ENCODE assay signal across 18 cellular contexts in the genomic region with DNA sequence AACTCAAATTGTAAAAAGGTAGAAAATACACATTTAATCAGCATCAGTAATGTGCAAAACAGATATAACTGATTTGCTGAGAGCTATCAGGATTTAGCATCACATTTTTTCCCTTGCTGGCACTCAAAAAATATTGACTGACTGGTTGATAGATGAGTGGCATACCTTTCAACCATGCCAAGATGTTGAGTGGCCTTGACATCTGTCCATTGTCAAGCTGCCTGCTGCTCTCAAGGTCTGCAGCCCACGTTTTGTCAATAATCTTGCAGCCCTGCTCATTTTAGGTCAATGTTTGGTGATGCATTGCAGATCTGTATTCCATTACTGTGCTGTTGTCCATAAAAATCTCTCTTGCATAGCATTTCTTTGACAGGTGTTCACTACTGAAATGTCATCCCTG.
"Had no signal": no experiment of that assay in that cellular context is flagged by ENCODE, and none has a peak within 500 bp of the region (broad histone marks: within the 10 kb centered on the region; RNA-seq: fewer than 3 reads in every experiment).

No MANE protein-coding gene starts in this region.

- H3K36me3 Mint-ChIP-seq: activated naive CD8-positive, alpha-beta T cell treated with anti-CD3 and anti-CD28 coated beads for 36 hours; natural killer cell treated with Interleukin-12 subunit alpha and Interleukin-12 subunit beta and Interleukin-15 and Interleukin-18, amount 100 ng/mL, for 72 hours; type B pancreatic cell had no signal

- ATAC-seq: esophagus mucosa; left cardiac atrium; natural killer cell treated with Interleukin-12 subunit alpha and Interleukin-12 subunit beta and Interleukin-15 and Interleukin-18, amount 100 ng/mL, for 72 hours; pancreas; psoas muscle had no signal

- H3K9me3 Mint-ChIP-seq: natural killer cell treated with Interleukin-12 subunit alpha and Interleukin-12 subunit beta and Interleukin-15 and Interleukin-18, amount 100 ng/mL, for 72 hours; type B pancreatic cell had no signal

- H3K27ac Mint-ChIP-seq: activated naive CD8-positive, alpha-beta T cell treated with anti-CD3 and anti-CD28 coated beads for 36 hours; natural killer cell treated with Interleukin-12 subunit alpha and Interleukin-12 subunit beta and Interleukin-15 and Interleukin-18, amount 100 ng/mL, for 72 hours; type B pancreatic cell had no signal

- DNase-seq: activated CD4-positive, CD25-positive, alpha-beta regulatory T cell treated with anti-CD3 and anti-CD28 coated beads, Interleukin-2, amount 50 U/mL, for 72 hours; activated CD8-positive, alpha-beta memory T cell treated with anti-CD3 and anti-CD28 coated beads, Interleukin-2, amount 50 U/mL, for 4 hours; activated naive CD4-positive, alpha-beta T cell treated with Interleukin-2 at 50 U/mL for 16 hours; activated naive CD8-positive, alpha-beta T cell treated with anti-CD3 and anti-CD28 coated beads for 36 hours; activated T-cell treated with anti-CD3 and anti-CD28 coated beads, Interleukin-2, amount 50 U/mL, for 48 hours; central memory CD4-positive, alpha-beta T cell; effector memory CD4-positive, alpha-beta T cell; foreskin melanocyte; left cardiac atrium; midbrain; pancreas; psoas muscle; stimulated activated CD4-positive, alpha-beta T cell treated with anti-CD3 and anti-CD28 coated beads, Interleukin-4, amount 100 ng/mL, for 24 hours; stimulated activated naive CD4-positive, alpha-beta T cell treated with Interleukin-2 at 50 U/mL for 16 hours; WERI-Rb-1 had no signal

- H3K4me3 Mint-ChIP-seq: activated naive CD8-positive, alpha-beta T cell treated with anti-CD3 and anti-CD28 coated beads for 36 hours; natural killer cell treated with Interleukin-12 subunit alpha and Interleukin-12 subunit beta and Interleukin-15 and Interleukin-18, amount 100 ng/mL, for 72 hours; type B pancreatic cell had no signal

- H3K4me1 Mint-ChIP-seq: activated naive CD8-positive, alpha-beta T cell treated with anti-CD3 and anti-CD28 coated beads for 36 hours had no signal
